23 cellular contexts compared by ENCODE assay signal in genomic region chr6:128337619-128338018, GRCh38.
"Had no signal": no experiment of that assay in that cellular context is flagged by ENCODE, and none has a peak within 500 bp of the region (broad histone marks: within the 10 kb centered on the region; RNA-seq: fewer than 3 reads in every experiment).

No MANE protein-coding gene starts in this region.

- H3K9ac ChIP-seq: KMS-11 had no signal

- H3K27ac Mint-ChIP-seq: activated B cell treated with CpG ODN at 0.5 μM for 24 hours; activated CD4-positive, alpha-beta T cell treated with anti-CD3 and anti-CD28 coated beads, Interleukin-2, amount 10 ng/mL, durations not matched to agents 24 days and 14 days; activated naive CD8-positive, alpha-beta T cell; T-helper 17 cell had no signal

- H3K27me3 ChIP-seq: brain microvascular endothelial cell had no signal

- H3K4me3 Mint-ChIP-seq: activated B cell treated with CpG ODN at 0.5 μM for 24 hours; activated CD4-positive, alpha-beta T cell treated with anti-CD3 and anti-CD28 coated beads, Interleukin-2, amount 10 ng/mL, durations not matched to agents 24 days and 14 days; activated naive CD8-positive, alpha-beta T cell; activated T-cell treated with anti-CD3 and anti-CD28 coated beads, Interleukin-2, amount 50 U/mL, for 4 hours; T-helper 17 cell had no signal

- H3K27ac ChIP-seq: brain microvascular endothelial cell, KMS-11 had no signal

- H3K4me1 Mint-ChIP-seq: activated B cell treated with CpG ODN at 0.5 μM for 24 hours; activated CD4-positive, alpha-beta T cell treated with anti-CD3 and anti-CD28 coated beads, Interleukin-2, amount 10 ng/mL, durations not matched to agents 24 days and 14 days had no signal

- DNase-seq: activated B cell treated with CpG ODN at 0.5 μM for 24 hours; activated CD4-positive, alpha-beta T cell treated with anti-CD3 and anti-CD28 coated beads for 1 hour; activated CD4-positive, alpha-beta T cell treated with anti-CD3 and anti-CD28 coated beads, Interleukin-2, amount 10 ng/mL, durations not matched to agents 24 days and 14 days; activated CD4-positive, alpha-beta T cell treated with anti-CD3 and anti-CD28 coated beads, Interleukin-2, amount 50 U/mL, for 48 hours; activated effector memory CD4-positive, alpha-beta T cell treated with anti-CD3 and anti-CD28 coated beads, Interleukin-2, amount 50 U/mL, for 16 hours; activated naive CD4-positive, alpha-beta T cell treated with Interleukin-2 at 50 U/mL for 16 hours; activated T-cell treated with anti-CD3 and anti-CD28 coated beads, Interleukin-2, amount 50 U/mL, for 4 hours; amygdala; brain microvascular endothelial cell; MM.1S; NCI-H1105 treated with DMSO at 0.1 percent for 48 hours; NCI-H1436 treated with DMSO at 0.1 percent for 48 hours; NCI-H187; NCI-H2081; NCI-H2171; NCI-H226; NCI-H526; NCI-H82; SIG-M5; T-helper 17 cell; T1000 had no signal

- H3K9me3 Mint-ChIP-seq: activated B cell treated with CpG ODN at 0.5 μM for 24 hours; activated CD4-positive, alpha-beta T cell treated with anti-CD3 and anti-CD28 coated beads, Interleukin-2, amount 10 ng/mL, durations not matched to agents 24 days and 14 days; activated T-cell treated with anti-CD3 and anti-CD28 coated beads, Interleukin-2, amount 50 U/mL, for 4 hours had no signal

- H3K36me3 ChIP-seq: brain microvascular endothelial cell had no signal

- H3K4me2 ChIP-seq: KMS-11 had no signal

- H3K27me3 Mint-ChIP-seq: activated B cell treated with CpG ODN at 0.5 μM for 24 hours; activated naive CD8-positive, alpha-beta T cell had no signal
